8 cellular contexts compared by ENCODE assay signal in genomic region chr12:12736759-12737676, GRCh38. TPM values are rescaled to one million over a fixed set of nuclear protein-coding genes. Genes with fewer than 3 reads are reported as not detected.
DNase-seq lines count a peak whose midpoint lies in the region; ATAC-seq, FAIRE-seq and TF ChIP-seq lines count a peak whose summit lies in the region.

No MANE protein-coding gene starts in this region.

- peak overlapping the region; percentile 48 for H3K4me2 ChIP-seq in SU-DHL-6 (ENCODE audit: low read depth, low read length, poor library complexity, severe bottlenecking)

- H3K27me3 Mint-ChIP-seq in stimulated activated naive CD8-positive, alpha-beta T cell treated with anti-CD3 and anti-CD28 coated beads, Interleukin-15, amount 100 ng/mL, for 72 hours: no peaks in the 10 kb centered on the region

- no peak overlapping the region for H2AFZ ChIP-seq in SU-DHL-6 (ENCODE audit: low read depth, low read length, severe bottlenecking)

- peak overlapping the region; percentile 27; the same call in 1 of the 2 replicates for H3K9ac ChIP-seq in SU-DHL-6 (ENCODE audit: low read length)

- DNase-seq in DMS53 treated with DMSO at 0.1 percent for 48 hours (lab: John Stamatoyannopoulos, UW; ENCODE audit: unreplicated experiment) (peak; percentile 75), bronchial epithelial cell (ENCODE audit: low read depth) (peak; percentile 49), putamen (ENCODE audit: low spot score) (no peak)
- DNase-seq in stimulated activated naive CD8-positive, alpha-beta T cell treated with anti-CD3 and anti-CD28 coated beads, Interleukin-15, amount 100 ng/mL, for 72 hours: peak; percentile 52 to 78

- no peak overlapping the region for H3K4me3 ChIP-seq in SU-DHL-6 (ENCODE audit: insufficient read depth, low read length, poor library complexity, severe bottlenecking)
- H3K4me3 ChIP-seq in bronchial epithelial cell (ENCODE audit: low read depth, low read length): no peak overlapping the region

- peaks cover 7% of the 10 kb centered on the region; the same call in 1 of the 2 replicates for H3K79me2 ChIP-seq in SU-DHL-6 (ENCODE audit: insufficient read depth, low read length)

- 0 out of 2 replicates have a peak, but pooled peaks cover 6% of the 10 kb centered on the region for H3F3A ChIP-seq in SU-DHL-6 (ENCODE audit: insufficient read depth)

- FAIRE-seq in bronchial epithelial cell (lab: Jason Lieb, UNC): no peak

- H3K9me3 ChIP-seq in SU-DHL-6 (ENCODE audit: insufficient read depth, low read length): no peaks in the 10 kb centered on the region

- H3K27ac ChIP-seq in SU-DHL-6 (ENCODE audit: low read depth, low read length) (peak overlapping the region; percentile 59), layer of hippocampus (ENCODE audit: low read depth, low read length) (peak overlapping the region; percentile 72)

- H3K27me3 ChIP-seq in SU-DHL-6 (ENCODE audit: low read length) (no peaks in the 10 kb centered on the region), bronchial epithelial cell (ENCODE audit: control insufficient read depth, insufficient read depth, low read length) (no peaks in the 10 kb centered on the region), layer of hippocampus (ENCODE audit: control insufficient read depth, insufficient read depth, low read length) (no peaks in the 10 kb centered on the region)

- peak overlapping the region; percentile 76 to 79 for H3K4me3 Mint-ChIP-seq in stimulated activated naive CD8-positive, alpha-beta T cell treated with anti-CD3 and anti-CD28 coated beads, Interleukin-15, amount 100 ng/mL, for 72 hours

- H3K9me3 Mint-ChIP-seq in stimulated activated naive CD8-positive, alpha-beta T cell treated with anti-CD3 and anti-CD28 coated beads, Interleukin-15, amount 100 ng/mL, for 72 hours: no peaks in the 10 kb centered on the region

- peaks cover 55% of the 10 kb centered on the region for H3K4me1 Mint-ChIP-seq in stimulated activated naive CD8-positive, alpha-beta T cell treated with anti-CD3 and anti-CD28 coated beads, Interleukin-15, amount 100 ng/mL, for 72 hours

- TF ChIP-seq CTCF in SU-DHL-6 (IDR thresholded peaks at IDR 0.05; ENCODE audit: insufficient read depth, low read length, poor library complexity, severe bottlenecking) (peak; percentile 43), bronchial epithelial cell (IDR thresholded peaks at IDR 0.05; ENCODE audit: insufficient read depth, low read length, severe bottlenecking) (peak; percentile 47)

- H4K20me1 ChIP-seq in SU-DHL-6 (ENCODE audit: low read depth, low read length): no peaks in the 10 kb centered on the region

- no peaks in the 10 kb centered on the region for H3K9me2 ChIP-seq in SU-DHL-6 (replicated peaks; ENCODE audit: insufficient read depth, low read length)

- ATAC-seq in GM19438 (IDR thresholded peaks at IDR 0.05; ENCODE audit: low read depth, unreplicated experiment): peak; percentile 81
- peak; percentile 59 for ATAC-seq in HG03469 (IDR thresholded peaks at IDR 0.05; ENCODE audit: unreplicated experiment)
- peak; percentile 99 for ATAC-seq in stimulated activated naive CD8-positive, alpha-beta T cell treated with anti-CD3 and anti-CD28 coated beads, Interleukin-15, amount 100 ng/mL, for 72 hours

- H3K36me3 ChIP-seq in SU-DHL-6 (ENCODE audit: low read length) (no peaks in the 10 kb centered on the region), bronchial epithelial cell (ENCODE audit: control insufficient read depth, insufficient read depth, low read length) (no peaks in the 10 kb centered on the region)

- peak overlapping the region; percentile 92 to 93 for H3K27ac Mint-ChIP-seq in stimulated activated naive CD8-positive, alpha-beta T cell treated with anti-CD3 and anti-CD28 coated beads, Interleukin-15, amount 100 ng/mL, for 72 hours

RNA-seq across cellular contexts. Expression of gene CDKN1B, which starts 19.9 kb away (rescaled TPM):
- total RNA-seq in bronchial epithelial cell: 34.0 and 38.7 TPM in 2 replicates

RNA-seq across cellular contexts. Expression of gene GPR19, which starts 41.0 kb away (rescaled TPM):
- 0.13 TPM in 1 of 2 replicates, not detected in the other for total RNA-seq in bronchial epithelial cell

RNA-seq across cellular contexts. Expression of gene APOLD1, which starts 48.4 kb away (rescaled TPM):
- total RNA-seq in bronchial epithelial cell: 1.4 and 2.6 TPM in 2 replicates
